ENCODE assay signal across 23 cellular contexts in genomic region chr18:7793100-7793499, GRCh38.
DNase-seq lines count a peak whose midpoint lies in the region; ATAC-seq, FAIRE-seq and TF ChIP-seq lines count a peak whose summit lies in the region.
"Had no signal": no experiment of that assay in that cellular context is flagged by ENCODE, and none has a peak within 500 bp of the region (broad histone marks: within the 10 kb centered on the region; RNA-seq: fewer than 3 reads in every experiment).

No MANE protein-coding gene starts in this region.

- H3K27ac ChIP-seq in GM12878 (ENCODE audit: control insufficient read depth, insufficient read depth), result no peak overlapping the region
- no peak overlapping the region for H3K27ac ChIP-seq in osteoblast (ENCODE audit: low read depth, low read length)
- H3K27ac ChIP-seq in SK-N-SH (ENCODE audit: low read depth in 2 of 2, low read length in 1 of 2), result no peak overlapping the region
- H3K27ac ChIP-seq: BLaER1 had no signal

- H4K20me1 ChIP-seq in GM12878 (ENCODE audit: control insufficient read depth, insufficient read depth) (no peaks in the 10 kb centered on the region), osteoblast (ENCODE audit: insufficient read depth, low read length) (peaks cover 19% of the 10 kb centered on the region), SK-N-SH (ENCODE audit: insufficient read depth) (no peaks in the 10 kb centered on the region)
- H4K20me1 ChIP-seq: BLaER1 had no signal

- TF ChIP-seq EP300 in GM12878 (IDR thresholded peaks at IDR 0.05; ENCODE audit: borderline replicate concordance in 1 of 2, control insufficient read depth in 1 of 2, low read depth in 2 of 2, low read length in 2 of 2) (no peak), SK-N-SH (IDR thresholded peaks at IDR 0.05; ENCODE audit: borderline replicate concordance in 1 of 2, low read depth in 1 of 2, low read length in 1 of 2) (no peak)

- POLR2A ChIA-PET in GM12878 (lab: Charles Lee), result no interaction called here
- POLR2A ChIA-PET in SK-N-SH (lab: Yijun Ruan, JAX), result no interaction called here

- H3K79me2 ChIP-seq in GM12878 (ENCODE audit: control insufficient read depth, insufficient read depth, low read length), result no peaks in the 10 kb centered on the region
- H3K79me2 ChIP-seq in osteoblast (ENCODE audit: insufficient read depth, low read length), result peaks cover 9% of the 10 kb centered on the region
- no peaks in the 10 kb centered on the region for H3K79me2 ChIP-seq in SK-N-SH (ENCODE audit: insufficient read depth)

- no peak overlapping the region for H3K4me2 ChIP-seq in GM12878 (ENCODE audit: control insufficient read depth, insufficient read depth)
- H3K4me2 ChIP-seq in osteoblast (ENCODE audit: insufficient read depth, low read length), result no peak overlapping the region
- H3K4me2 ChIP-seq in SK-N-SH, result no peak overlapping the region
- H3K4me2 ChIP-seq: BLaER1 had no signal

- no peak overlapping the region for H3K4me3 ChIP-seq in GM12878
- H3K4me3 ChIP-seq in osteoblast (ENCODE audit: insufficient read depth, low read length), result no peak overlapping the region
- no peak overlapping the region for H3K4me3 ChIP-seq in SK-N-SH (ENCODE audit: low read depth in 2 of 2, low read length in 1 of 2)
- H3K4me3 ChIP-seq: BLaER1 had no signal

- SMC1A ChIA-PET in GM12878 (lab: Charles Lee; ENCODE audit: uncharacterized antibody, unreplicated experiment), result interaction anchor here (0.6 to 2.5 kb wide), 4 partner anchors 10 to 1337 kb away, joined by 3 to 6 read pairs (median 3); no protein-coding TSS in a partner anchor

- no peaks in the 10 kb centered on the region for H3K27me3 ChIP-seq in GM12878 (replicated peaks in 1 of 2; ENCODE audit: control insufficient read depth in 2 of 2, insufficient read depth in 2 of 2, low read length in 1 of 2)
- H3K27me3 ChIP-seq in osteoblast (ENCODE audit: insufficient read depth, low read length), result no peaks in the 10 kb centered on the region
- no peaks in the 10 kb centered on the region for H3K27me3 ChIP-seq in SK-N-SH (ENCODE audit: insufficient read depth)
- H3K27me3 ChIP-seq: BE2C, BLaER1 had no signal

- H3K4me1 ChIP-seq in GM12878 (ENCODE audit: control insufficient read depth, insufficient read depth, low read length) (no peaks in the 10 kb centered on the region), osteoblast (ENCODE audit: insufficient read depth, low read length) (no peaks in the 10 kb centered on the region), SK-N-SH (ENCODE audit: control insufficient read depth in 1 of 2, insufficient read depth in 2 of 2, low read depth in 1 of 2, low read length in 1 of 2) (peaks cover 0 to 3% of the 10 kb centered on the region in 2 experiments; a peak in 1 of 4 replicates)
- H3K4me1 ChIP-seq: BE2C had no signal

- 23% methylated on average over 5 of the region's 5 CpGs for WGBS in GM12878 (ENCODE audit: insufficient coverage, insufficient replicate concordance, low lambda C conversion rate, missing lambda C conversion rate)
- 54% methylated on average over 5 of the region's 5 CpGs for WGBS in SK-N-SH (ENCODE audit: low lambda C conversion rate)

- no TSS peak for BruUV-seq in GM12878 (replicated peaks; lab: Mats Ljungman, UMichigan)

- CTCF ChIA-PET in GM12878 (lab: Yijun Ruan, JAX), result interaction anchor here (1.1 kb wide), 1 partner anchor 13 kb away, joined by 4 read pairs; no protein-coding TSS in a partner anchor
- CTCF ChIA-PET in SK-N-SH (lab: Yijun Ruan, JAX), result interaction anchor here (0.7 to 1.0 kb wide), 2 partner anchors 33 to 685 kb away, joined by 3 to 4 read pairs; no protein-coding TSS in a partner anchor

- H2AFZ ChIP-seq in GM12878 (ENCODE audit: control insufficient read depth, low read depth, low read length) (no peak overlapping the region), osteoblast (ENCODE audit: low read length) (no peak overlapping the region), SK-N-SH (ENCODE audit: low read depth) (no peak overlapping the region)

- in situ Hi-C loops in GM12878 (cut with MboI), result no loop called here

- peak; percentile 8 for DNase-seq in OCI-M1 (lab: John Stamatoyannopoulos, UW)
- no peak for DNase-seq in GM12878 (ENCODE audit: low read depth, low spot score)
- DNase-seq in osteoblast (ENCODE audit: insufficient read length, low spot score, missing footprints), result peak; percentile 15
- no peak for DNase-seq in T-helper 2 cell
- no peak for DNase-seq in SK-N-SH
- DNase-seq: 8988T; ACHN; BE2C; C1 segment of cervical spinal cord; CD4-positive, CD25-positive, alpha-beta regulatory T cell; CD8-positive, alpha-beta memory T cell; COR-L47; DMS 273 treated with DMSO at 0.1 percent for 48 hours; DMS153; DMS53; DMS79; DND-41; EL; GDM1 had no signal

- H3K9me3 ChIP-seq in GM12878 (replicated peaks; ENCODE audit: control insufficient read depth, insufficient read depth, low read length) (no peaks in the 10 kb centered on the region), osteoblast (ENCODE audit: low read depth, low read length) (no peaks in the 10 kb centered on the region), SK-N-SH (no peaks in the 10 kb centered on the region)
- H3K9me3 ChIP-seq: BE2C, BLaER1 had no signal

- TF ChIP-seq CTCF in GM12878 (IDR thresholded peaks at IDR 0.05 in 2 of 3, conservative IDR thresholded peaks at IDR 0.05 in 1 of 3; ENCODE audit: control insufficient read depth in 2 of 3, extremely low read depth in 1 of 3, insufficient read depth in 1 of 3, low read depth in 3 of 3, low read length in 3 of 3) (no peak), osteoblast (IDR thresholded peaks at IDR 0.05; ENCODE audit: extremely low read depth, low read depth, low read length) (no peak), SK-N-SH (IDR thresholded peaks at IDR 0.05) (no peak)

- H3F3A ChIP-seq in SK-N-SH (replicated peaks; ENCODE audit: insufficient read depth), result no peaks in the 10 kb centered on the region

- RAD21 ChIA-PET in GM12878 (lab: Charles Lee; ENCODE audit: unreplicated experiment), result no interaction called here

- intact Hi-C loops in GM12878 (cut with micrococcal nuclease; ENCODE audit: unreplicated experiment), result no loop called here

- TF ChIP-seq POLR2A in GM12878 (IDR thresholded peaks at IDR 0.05; ENCODE audit: low read depth, low read length), result no peak

- no peak for FAIRE-seq in GM12878 (lab: Jason Lieb, UNC)
- FAIRE-seq: A204.1, GM12891, GM19239 had no signal

- H3K9me2 ChIP-seq in SK-N-SH, result no peaks in the 10 kb centered on the region

- H3K36me3 ChIP-seq in GM12878 (ENCODE audit: control insufficient read depth in 2 of 2, insufficient read depth in 2 of 2, low read length in 1 of 2), result no peaks in the 10 kb centered on the region
- H3K36me3 ChIP-seq in osteoblast (ENCODE audit: insufficient read depth, low read length), result no peaks in the 10 kb centered on the region
- H3K36me3 ChIP-seq in SK-N-SH (replicated peaks in 1 of 2; ENCODE audit: control insufficient read depth in 1 of 2, insufficient read depth in 2 of 2, low read length in 1 of 2), result no peaks in the 10 kb centered on the region
- H3K36me3 ChIP-seq: BE2C, BLaER1 had no signal

- H3K9ac ChIP-seq in GM12878 (ENCODE audit: control insufficient read depth, insufficient read depth, low read length), result no peak overlapping the region
- no peak overlapping the region for H3K9ac ChIP-seq in SK-N-SH
- H3K9ac ChIP-seq: BLaER1 had no signal

- TF ChIP-seq RAD21 in GM12878 (IDR thresholded peaks at IDR 0.05; ENCODE audit: insufficient read depth, low read depth, low read length), result no peak
- TF ChIP-seq RAD21 in SK-N-SH (IDR thresholded peaks at IDR 0.05; ENCODE audit: low read length), result no peak

- peak; percentile 45; the same call in 2 of the 3 replicates for ATAC-seq in GM12878

TF ChIP-seq in GM12878, 131 proteins besides CTCF, POLR2A, EP300 and RAD21:
- no peak for TF ChIP-seq ZZZ3 (IDR thresholded peaks at IDR 0.05; ENCODE audit: control insufficient read depth, insufficient read length, low read depth)
- TF ChIP-seq TBL1XR1 (IDR thresholded peaks at IDR 0.05; ENCODE audit: low read depth, low read length), result no peak
- no peak for TF ChIP-seq CREB1 (IDR thresholded peaks at IDR 0.05; ENCODE audit: low read depth)

TF ChIP-seq in SK-N-SH, 30 proteins besides CTCF, POLR2A, EP300 and RAD21:
- TF ChIP-seq NRF1 (IDR thresholded peaks at IDR 0.05; ENCODE audit: low read depth, low read length), result no peak
- no peak for TF ChIP-seq PBX3 (IDR thresholded peaks at IDR 0.05)
- no peak for TF ChIP-seq TAF1 (IDR thresholded peaks at IDR 0.05; ENCODE audit: borderline replicate concordance, low read depth, low read length)
- TF ChIP-seq TEAD4 (IDR thresholded peaks at IDR 0.05; ENCODE audit: borderline replicate concordance, insufficient read depth), result no peak
- no peak for TF ChIP-seq USF2 (IDR thresholded peaks at IDR 0.05; ENCODE audit: borderline replicate concordance, low read depth, low read length)
- TF ChIP-seq RCOR1 (IDR thresholded peaks at IDR 0.05; ENCODE audit: low read length), result no peak
- no peak for TF ChIP-seq POLR2AphosphoS5 (IDR thresholded peaks at IDR 0.05; ENCODE audit: low read depth, low read length)
- no peak for TF ChIP-seq CHD2 (IDR thresholded peaks at IDR 0.05; ENCODE audit: low read length, partially characterized antibody)
- TF ChIP-seq NFIC (IDR thresholded peaks at IDR 0.05; ENCODE audit: borderline replicate concordance), result no peak
- TF ChIP-seq JUND (IDR thresholded peaks at IDR 0.05), result no peak

Comparison
In these comparisons a context has a peak if more than half of its experiments do, and no peak if none do; other contexts are left out.
1. DNase-seq: peak in OCI-M1 (single experiment) and osteoblast (single experiment); none in GM12878 (single experiment), T-helper 2 cell (0 of 5) and SK-N-SH (single experiment).